21 cellular contexts compared by ENCODE assay signal in genomic region chr1:150804671-150805070, GRCh38.
"Had no signal": no experiment of that assay in that cellular context is flagged by ENCODE, and none has a peak within 500 bp of the region (broad histone marks: within the 10 kb centered on the region; RNA-seq: fewer than 3 reads in every experiment).

No MANE protein-coding gene starts in this region.

- H3K27ac ChIP-seq: body of pancreas, esophagus squamous epithelium, left ventricle myocardium inferior, pancreas, psoas muscle, tibial nerve had no signal

- H3K9me3 ChIP-seq: body of pancreas, esophagus squamous epithelium, left ventricle myocardium inferior, pancreas, psoas muscle, tibial nerve, uterus had no signal

- H3K4me3 ChIP-seq: body of pancreas, esophagus squamous epithelium, left ventricle myocardium inferior, pancreas, psoas muscle, tibial nerve, uterus had no signal

- DNase-seq: activated CD4-positive, alpha-beta memory T cell treated with anti-CD3 and anti-CD28 coated beads for 36 hours; activated CD4-positive, alpha-beta T cell treated with anti-CD3 and anti-CD28 coated beads for 48 hours; activated effector memory CD4-positive, alpha-beta T cell treated with Interleukin-2 at 50 U/mL for 16 hours; activated naive CD4-positive, alpha-beta T cell treated with anti-CD3 and anti-CD28 coated beads for 36 hours; activated naive CD8-positive, alpha-beta T cell treated with anti-CD3 and anti-CD28 coated beads, Interleukin-2, amount 10 ng/mL, durations not matched to agents 7 days and 5 days; activated T-cell treated with anti-CD3 and anti-CD28 coated beads, Interleukin-2, amount 50 U/mL, for 72 hours; anterior cingulate cortex; body of pancreas; effector memory CD4-positive, alpha-beta T cell; esophagus squamous epithelium; foreskin fibroblast; kidney glomerular epithelial cell; left ventricle myocardium inferior; midbrain; pancreas; psoas muscle; right cardiac atrium; stimulated activated CD4-positive, alpha-beta T cell treated with anti-CD3 and anti-CD28 coated beads, Interleukin-1b, Interleukin-23, amount 100 ng/mL, for 48 hours; T-helper 9 cell; uterus had no signal

- H3K36me3 ChIP-seq: uterus had no signal

- H3K4me1 ChIP-seq: body of pancreas, left ventricle myocardium inferior, pancreas, psoas muscle, uterus had no signal

- H3K27me3 ChIP-seq: body of pancreas, esophagus squamous epithelium, pancreas, tibial nerve, uterus had no signal
